24 cellular contexts compared by ENCODE assay signal in the genomic region with DNA sequence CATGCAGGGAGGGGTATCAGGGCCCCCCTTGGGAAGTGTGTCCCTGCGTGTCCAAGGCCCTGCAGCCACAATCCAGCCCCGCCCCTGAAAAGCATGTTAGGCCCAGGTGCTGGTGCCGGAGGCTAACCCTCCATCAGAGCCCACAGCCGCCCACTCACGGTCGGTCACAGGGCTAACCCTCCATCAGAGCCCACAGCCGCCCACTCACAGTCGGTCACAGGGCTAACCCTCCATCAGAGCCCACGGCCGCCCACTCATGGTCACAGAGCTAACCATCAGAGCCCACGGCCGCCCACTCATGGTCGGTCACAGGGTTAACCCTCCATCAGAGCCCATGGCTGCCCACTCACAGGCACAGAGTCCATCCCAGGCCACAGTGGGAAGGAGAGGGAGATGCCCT.
DNase-seq lines count a peak whose midpoint lies in the region; ATAC-seq, FAIRE-seq and TF ChIP-seq lines count a peak whose summit lies in the region.
"Had no signal": no experiment of that assay in that cellular context is flagged by ENCODE, and none has a peak within 500 bp of the region (broad histone marks: within the 10 kb centered on the region; RNA-seq: fewer than 3 reads in every experiment).

No MANE protein-coding gene starts in this region.

- whole genome bisulfite sequencing in spleen, 5 donors, result 85 to 97% (median 93%) methylated on average over 13 of the region's 13 CpGs

- no peaks in the 10 kb centered on the region for H3K4me1 Mint-ChIP-seq in Caco-2 (ENCODE audit: low read depth, unreplicated experiment)
- H3K4me1 Mint-ChIP-seq: CD14-positive monocyte had no signal

- BruUV-seq in Caco-2 (replicated peaks; lab: Mats Ljungman, UMichigan), result no TSS peak

- H3K4me3 Mint-ChIP-seq in Caco-2 (ENCODE audit: unreplicated experiment), result no peak overlapping the region
- H3K4me3 Mint-ChIP-seq: CD14-positive monocyte; CD4-positive, alpha-beta T cell; CD8-positive, alpha-beta memory T cell; H9 had no signal

- H3K27ac Mint-ChIP-seq in Caco-2 (ENCODE audit: unreplicated experiment), result no peak overlapping the region
- H3K27ac Mint-ChIP-seq: CD14-positive monocyte; CD4-positive, alpha-beta T cell; CD8-positive, alpha-beta memory T cell; H9 had no signal

- CTCF ChIA-PET in Caco-2 (lab: Charles Lee), result no interaction called here

- H3K9me3 ChIP-seq in kidney (ENCODE audit: control insufficient read depth in 1 of 2, low read length in 2 of 2) (no peaks in the 10 kb centered on the region), spleen (peaks cover 0 to 35% (median 7%) of the 10 kb centered on the region in 8 donors), Caco-2 (no peaks in the 10 kb centered on the region)
- H3K9me3 ChIP-seq: BE2C had no signal

- peaks cover 29% of the 10 kb centered on the region for H3K9me3 Mint-ChIP-seq in Caco-2 (ENCODE audit: unreplicated experiment)

- H3K9ac ChIP-seq in kidney (ENCODE audit: low read length in 2 of 2), result no peak overlapping the region
- H3K9ac ChIP-seq: BLaER1 treated with 17β-estradiol and CSF1 and Interleukin-3, amounts not matched to agents 10 nM and 100 nM; GM23248 had no signal

- no peaks in the 10 kb centered on the region for H3K4me1 ChIP-seq in kidney (ENCODE audit: control insufficient read depth in 1 of 2, insufficient read depth in 1 of 2, low read depth in 1 of 2, low read length in 2 of 2)
- H3K4me1 ChIP-seq in spleen, result no peaks in the 10 kb centered on the region
- no peaks in the 10 kb centered on the region for H3K4me1 ChIP-seq in Caco-2
- H3K4me1 ChIP-seq: BE2C had no signal

- H3K27me3 Mint-ChIP-seq in Caco-2 (ENCODE audit: insufficient read depth, unreplicated experiment), result no peaks in the 10 kb centered on the region

- no peak for TF ChIP-seq POLR2A in spleen (IDR thresholded peaks at IDR 0.05)

- TF ChIP-seq CTCF in kidney (IDR thresholded peaks at IDR 0.05; ENCODE audit: borderline replicate concordance, extremely low read depth, insufficient read depth), result no peak
- no peak for TF ChIP-seq CTCF in spleen (IDR thresholded peaks at IDR 0.05 in 8 of 11, conservative IDR thresholded peaks at IDR 0.05 in 3 of 11)
- no peak for TF ChIP-seq CTCF in Caco-2 (IDR thresholded peaks at IDR 0.05; ENCODE audit: insufficient read depth in 1 of 2, low read depth in 1 of 2, low read length in 1 of 2, severe bottlenecking in 1 of 2, unreplicated experiment in 1 of 2)

- H3K36me3 Mint-ChIP-seq in Caco-2 (ENCODE audit: insufficient read depth, unreplicated experiment), result no peaks in the 10 kb centered on the region
- H3K36me3 Mint-ChIP-seq: CD14-positive monocyte; CD8-positive, alpha-beta memory T cell had no signal

- intact Hi-C loops in Right ventricle myocardium superior (cut with DNase I), result no loop called here
- intact Hi-C loops in cardiac septum (cut with DNase I), result no loop called here
- intact Hi-C loops in kidney (cut with DNase I), result no loop called here
- intact Hi-C loops in spleen (cut with DNase I; ENCODE audit: low total_unique reads), result no loop called here
- intact Hi-C loops in Caco-2 (cut with micrococcal nuclease; ENCODE audit: unreplicated experiment), result no loop called here

- no peak overlapping the region for H3K27ac ChIP-seq in kidney (ENCODE audit: low read depth in 2 of 2, low read length in 2 of 2)
- H3K27ac ChIP-seq in spleen, result no peak overlapping the region
- H3K27ac ChIP-seq: 22Rv1; BLaER1 treated with 17β-estradiol and CSF1 and Interleukin-3, amounts not matched to agents 10 nM and 100 nM; GM23248 had no signal

- no peak for FAIRE-seq in kidney (lab: Jason Lieb, UNC)
- FAIRE-seq: A204.1, G401.6, GM12892, H1 had no signal

- DNase-seq in Right ventricle myocardium superior, result peak; percentile 37
- no peak for DNase-seq in cardiac septum (ENCODE audit: low spot score)
- peak; percentile 60 for DNase-seq in kidney
- DNase-seq in spleen, result peak; percentile 61
- DNase-seq in H7, result no peak
- no peak for DNase-seq in NCI-H345 (lab: John Stamatoyannopoulos, UW)
- DNase-seq in Caco-2, result no peak
- DNase-seq: ACHN; AML-193; BE2C; Calu3; CD4-positive, alpha-beta T cell; DMS153; DND-41; GM23248; H9 had no signal

- no peak for ATAC-seq in Right ventricle myocardium superior (ENCODE audit: poor library complexity)

- H3K36me3 ChIP-seq in kidney (ENCODE audit: control insufficient read depth in 1 of 2, insufficient read depth in 2 of 2, low read length in 2 of 2) (no peaks in the 10 kb centered on the region), spleen (no peaks in the 10 kb centered on the region), H7 (replicated peaks; ENCODE audit: control insufficient read depth, insufficient read depth, low read length) (no peaks in the 10 kb centered on the region), Caco-2 (ENCODE audit: control insufficient read depth, insufficient read depth, low read length) (no peaks in the 10 kb centered on the region)
- H3K36me3 ChIP-seq: BE2C; BLaER1 treated with 17β-estradiol and CSF1 and Interleukin-3, amounts not matched to agents 10 nM and 100 nM had no signal

- POLR2A ChIA-PET in Caco-2 (lab: Charles Lee), result no interaction called here

- H3K4me3 ChIP-seq in kidney (ENCODE audit: low read length in 2 of 2) (no peak overlapping the region), spleen (no peak overlapping the region), H7 (ENCODE audit: insufficient read depth, low read depth, low read length) (no peak overlapping the region), Caco-2 (ENCODE audit: low read depth, low read length) (no peak overlapping the region)
- H3K4me3 ChIP-seq: BLaER1 treated with 17β-estradiol and CSF1 and Interleukin-3, amounts not matched to agents 10 nM and 100 nM; GM23248 had no signal

- H3K27me3 ChIP-seq in spleen (replicated peaks in 1 of 7) (peaks cover 0 to 11% (median 0%) of the 10 kb centered on the region in 7 donors), H7 (ENCODE audit: control insufficient read depth, insufficient read depth, low read length) (no peaks in the 10 kb centered on the region), Caco-2 (replicated peaks; ENCODE audit: control insufficient read depth, insufficient read depth, low read length) (no peaks in the 10 kb centered on the region)
- H3K27me3 ChIP-seq: BE2C; BLaER1 treated with 17β-estradiol and CSF1 and Interleukin-3, amounts not matched to agents 10 nM and 100 nM had no signal

Comparison
In these comparisons a context has a peak if more than half of its experiments do, and no peak if none do; other contexts are left out.
1. DNase-seq: peak in Right ventricle myocardium superior (single experiment), kidney (single experiment) and spleen (single experiment); none in cardiac septum (single experiment), H7 (single experiment), NCI-H345 (single experiment) and Caco-2 (0 of 2).